In the genomic region with DNA sequence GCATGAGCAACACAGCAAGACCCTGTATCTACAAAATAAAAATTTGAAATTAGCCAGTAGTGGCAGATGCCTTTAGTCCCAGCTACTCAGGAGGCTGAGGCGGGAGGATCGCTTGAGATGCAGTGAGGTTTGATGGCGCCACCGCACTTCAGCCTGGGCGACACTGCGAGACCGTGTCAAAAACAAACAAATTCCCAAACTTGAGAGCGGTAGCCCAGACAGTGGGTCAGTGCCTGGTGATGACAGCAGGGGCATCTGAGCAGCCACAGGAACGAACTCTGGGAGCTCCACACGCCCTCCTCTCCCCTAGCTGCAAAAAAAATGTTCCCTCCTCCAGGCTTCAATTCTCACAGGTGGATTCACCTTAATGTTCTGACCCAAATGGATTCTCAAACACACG, we compare ENCODE assay signal across 1 cellular context.
A peak's percentile ranks its signal among the peaks of the same experiment; 100 is the strongest.
TF ChIP-seq lines count a peak whose summit lies in the region.

No MANE protein-coding gene starts in this region.

TF ChIP-seq in HepG2, 621 proteins besides CTCF, POLR2A, EP300 and RAD21:
- TF ChIP-seq MEF2D (CRISPR knock-in tag; IDR thresholded peaks at IDR 0.05) (no peak), RBFOX2 (IDR thresholded peaks at IDR 0.05; ENCODE audit: low read depth, low read length) (0 out of 2 replicates have a peak, but pooled peaks have one; percentile 7)
- TF ChIP-seq, protein P1, sequence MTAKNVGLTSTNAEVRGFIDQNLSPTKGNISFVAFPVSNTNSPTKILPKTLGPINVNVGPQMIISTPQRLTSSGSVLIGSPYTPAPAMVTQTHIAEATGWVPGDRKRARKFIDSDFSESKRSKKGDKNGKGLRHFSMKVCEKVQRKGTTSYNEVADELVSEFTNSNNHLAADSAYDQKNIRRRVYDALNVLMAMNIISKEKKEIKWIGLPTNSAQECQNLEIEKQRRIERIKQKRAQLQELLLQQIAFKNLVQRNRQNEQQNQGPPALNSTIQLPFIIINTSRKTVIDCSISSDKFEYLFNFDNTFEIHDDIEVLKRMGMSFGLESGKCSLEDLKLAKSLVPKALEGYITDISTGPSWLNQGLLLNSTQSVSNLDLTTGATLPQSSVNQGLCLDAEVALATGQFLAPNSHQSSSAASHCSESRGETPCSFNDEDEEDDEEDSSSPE (CRISPR knock-in tag; IDR thresholded peaks at IDR 0.05), result no peak
- TF ChIP-seq, protein P2, sequence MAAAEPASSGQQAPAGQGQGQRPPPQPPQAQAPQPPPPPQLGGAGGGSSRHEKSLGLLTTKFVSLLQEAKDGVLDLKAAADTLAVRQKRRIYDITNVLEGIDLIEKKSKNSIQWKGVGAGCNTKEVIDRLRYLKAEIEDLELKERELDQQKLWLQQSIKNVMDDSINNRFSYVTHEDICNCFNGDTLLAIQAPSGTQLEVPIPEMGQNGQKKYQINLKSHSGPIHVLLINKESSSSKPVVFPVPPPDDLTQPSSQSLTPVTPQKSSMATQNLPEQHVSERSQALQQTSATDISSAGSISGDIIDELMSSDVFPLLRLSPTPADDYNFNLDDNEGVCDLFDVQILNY (CRISPR knock-in tag; conservative IDR thresholded peaks at IDR 0.05), result no peak
